8 cellular contexts compared by ENCODE assay signal in the genomic region with DNA sequence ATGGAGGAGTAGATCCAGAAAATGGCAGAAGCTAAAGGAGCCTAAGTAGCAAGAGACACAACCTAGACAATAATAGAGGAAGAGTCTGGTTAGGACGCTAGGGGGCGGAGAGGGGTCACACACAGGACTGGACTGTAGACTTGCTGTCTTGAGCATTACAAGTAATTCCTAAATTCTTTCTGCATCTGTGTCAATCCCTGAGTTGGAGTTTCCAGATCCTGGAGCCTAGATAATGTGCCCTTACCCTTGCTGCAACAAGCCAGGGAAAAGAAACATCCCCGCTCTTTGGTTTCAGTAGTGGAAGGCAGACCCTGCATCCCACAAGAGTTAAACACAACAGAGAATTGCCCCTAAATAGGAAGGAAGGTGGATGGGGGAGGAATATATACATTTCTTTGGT. TPM values are rescaled to one million over a fixed set of nuclear protein-coding genes. Genes with fewer than 3 reads are reported as not detected.
DNase-seq lines count a peak whose midpoint lies in the region; ATAC-seq and TF ChIP-seq lines count a peak whose summit lies in the region.

No MANE protein-coding gene starts in this region.

- intact Hi-C loops in dorsolateral prefrontal cortex (cut with DNase I): no loop called here

- no peak overlapping the region for H3K4me3 Mint-ChIP-seq in stimulated activated effector memory CD8-positive, alpha-beta T cell treated with anti-CD3 and anti-CD28 coated beads, Interleukin-12 subunit alpha, Interleukin-12 subunit beta, amount 100 ng/mL, for 72 hours

- DNase-seq in COLO829 (ENCODE audit: low spot score) (peak; percentile 90), NCI-H2171 treated with DMSO at 0.1 percent for 48 hours (lab: John Stamatoyannopoulos, UW) (peak; percentile 84), dorsolateral prefrontal cortex (peak in 6 of 10 donors; percentile 12 to 66 (median 47)), medulla oblongata (ENCODE audit: extremely low spot score) (peak; percentile 84)
- DNase-seq in stimulated activated effector memory CD8-positive, alpha-beta T cell treated with anti-CD3 and anti-CD28 coated beads, Interleukin-12 subunit alpha, Interleukin-12 subunit beta, amount 100 ng/mL, for 72 hours (ENCODE audit: low spot score in 2 of 2): peak; percentile 25 to 63

- H3K4me3 ChIP-seq in dorsolateral prefrontal cortex: no peak overlapping the region

- TF ChIP-seq CTCF in VCaP (conservative IDR thresholded peaks at IDR 0.05) (peak; percentile 85), dorsolateral prefrontal cortex (IDR thresholded peaks at IDR 0.05 in 54 of 56, conservative IDR thresholded peaks at IDR 0.05 in 2 of 56; ENCODE audit: low read depth in 1 of 56, partially characterized antibody in 56 of 56) (peak in 55 of 56 donors; percentile 15 to 76 (median 57))

- H3K36me3 Mint-ChIP-seq in stimulated activated effector memory CD8-positive, alpha-beta T cell treated with anti-CD3 and anti-CD28 coated beads, Interleukin-12 subunit alpha, Interleukin-12 subunit beta, amount 100 ng/mL, for 72 hours: no peaks in the 10 kb centered on the region

- ATAC-seq in GM19328 (IDR thresholded peaks at IDR 0.05; ENCODE audit: unreplicated experiment) (peak; percentile 94), HG03175 (IDR thresholded peaks at IDR 0.05; ENCODE audit: unreplicated experiment) (peak; percentile 95)
- peak; percentile 85 for ATAC-seq in stimulated activated effector memory CD8-positive, alpha-beta T cell treated with anti-CD3 and anti-CD28 coated beads, Interleukin-12 subunit alpha, Interleukin-12 subunit beta, amount 100 ng/mL, for 72 hours

- peaks cover 0 to 2% (median 0%) of the 10 kb centered on the region in 45 donors for H3K27me3 ChIP-seq in dorsolateral prefrontal cortex

- no peaks in the 10 kb centered on the region for H3K9me3 Mint-ChIP-seq in stimulated activated effector memory CD8-positive, alpha-beta T cell treated with anti-CD3 and anti-CD28 coated beads, Interleukin-12 subunit alpha, Interleukin-12 subunit beta, amount 100 ng/mL, for 72 hours

- H3K4me1 Mint-ChIP-seq in stimulated activated effector memory CD8-positive, alpha-beta T cell treated with anti-CD3 and anti-CD28 coated beads, Interleukin-12 subunit alpha, Interleukin-12 subunit beta, amount 100 ng/mL, for 72 hours: no peaks in the 10 kb centered on the region

- H3K27ac Mint-ChIP-seq in stimulated activated effector memory CD8-positive, alpha-beta T cell treated with anti-CD3 and anti-CD28 coated beads, Interleukin-12 subunit alpha, Interleukin-12 subunit beta, amount 100 ng/mL, for 72 hours: no peak overlapping the region

- no peak overlapping the region for H3K27ac ChIP-seq in VCaP
- no peak overlapping the region for H3K27ac ChIP-seq in dorsolateral prefrontal cortex

RNA-seq across cellular contexts. Expression of gene CCDC73, which starts 14.9 kb away (rescaled TPM):
- under 1 TPM in 3 of 120 experiments, not detected in 117; 0.07 to 0.43 (median 0.31) TPM for total RNA-seq in dorsolateral prefrontal cortex

RNA-seq across cellular contexts. Expression of gene PRRG4, which starts 20.4 kb away (rescaled TPM):
- 1 to 10 TPM in 8 of 120 experiments, under 1 TPM in 110, not detected in 2; 0.11 to 1.7 (median 0.38) TPM for total RNA-seq in dorsolateral prefrontal cortex
